13 cellular contexts compared by ENCODE assay signal in genomic region chr2:67503066-67503795, GRCh38.
DNase-seq lines count a peak whose midpoint lies in the region; ATAC-seq, FAIRE-seq and TF ChIP-seq lines count a peak whose summit lies in the region.
"Had no signal": no experiment of that assay in that cellular context is flagged by ENCODE, and none has a peak within 500 bp of the region (broad histone marks: within the 10 kb centered on the region; RNA-seq: fewer than 3 reads in every experiment).

No MANE protein-coding gene starts in this region.

- FAIRE-seq in HTR-8/SVneo (lab: Jason Lieb, UNC) = no peak

- no peak overlapping the region for H3K56ac ChIP-seq in mesendoderm (ENCODE audit: low read length)

- H3K36me3 Mint-ChIP-seq in activated naive CD4-positive, alpha-beta T cell treated with anti-CD3 and anti-CD28 coated beads, Interleukin-2, amount 50 U/mL, for 72 hours = peaks cover 0 to 5% of the 10 kb centered on the region in 2 donors

- no peak overlapping the region for H2BK15ac ChIP-seq in mesendoderm (replicated peaks; ENCODE audit: low read depth)

- no peaks in the 10 kb centered on the region for H3K4me1 ChIP-seq in mesendoderm (ENCODE audit: control insufficient read depth, low read depth, low read length)
- H3K4me1 ChIP-seq in A673 (ENCODE audit: insufficient read depth, low read length, poor library complexity, severe bottlenecking) = no peaks in the 10 kb centered on the region

- no peak overlapping the region for H4K8ac ChIP-seq in mesendoderm (ENCODE audit: low read depth, low read length)

- H3K27me3 ChIP-seq in AG04450 (ENCODE audit: control insufficient read depth, insufficient read depth, low read length) (no peaks in the 10 kb centered on the region), mesendoderm (ENCODE audit: insufficient read depth, low read length, poor library complexity) (no peaks in the 10 kb centered on the region), A673 (replicated peaks; ENCODE audit: insufficient read depth, low read depth, low read length, poor library complexity) (no peaks in the 10 kb centered on the region)

- peaks cover 4 to 9% of the 10 kb centered on the region in 2 donors for H3K9me3 Mint-ChIP-seq in activated naive CD4-positive, alpha-beta T cell treated with anti-CD3 and anti-CD28 coated beads, Interleukin-2, amount 50 U/mL, for 72 hours

- no peaks in the 10 kb centered on the region for H3K79me1 ChIP-seq in mesendoderm (ENCODE audit: low read length)

- H3K79me2 ChIP-seq in mesendoderm (ENCODE audit: control insufficient read depth, insufficient read depth, low read length) = no peaks in the 10 kb centered on the region

- WGBS in mesendoderm (ENCODE audit: extremely low coverage, insufficient coverage, low lambda C conversion rate) = no CpG with 5 or more reads among the region's 4 CpGs

- no TSS peak for BruUV-seq in A673 (replicated peaks; lab: Mats Ljungman, UMichigan)

- H3K4ac ChIP-seq in mesendoderm (ENCODE audit: low read depth, low read length) = no peak overlapping the region

- H3K4me3 ChIP-seq in AG04450 (ENCODE audit: low read depth, low read length) (no peak overlapping the region), mesendoderm (ENCODE audit: low read length) (no peak overlapping the region), A673 (ENCODE audit: low read depth, low read length, poor library complexity, severe bottlenecking) (no peak overlapping the region)

- no peak overlapping the region for H2BK120ac ChIP-seq in mesendoderm (ENCODE audit: low read depth, low read length)

- CTCF ChIA-PET in AG04450 (lab: Charles Lee) = interaction anchor here (1.2 kb wide), 1 partner anchor 528 kb away, joined by 3 read pairs; no protein-coding TSS in a partner anchor
- CTCF ChIA-PET in A673 (lab: Charles Lee) = no interaction called here

- no peak overlapping the region for H4K5ac ChIP-seq in mesendoderm (ENCODE audit: low read length)

- H3K9me3 ChIP-seq in AG04450 (ENCODE audit: control insufficient read depth, insufficient read depth, low read length) (no peaks in the 10 kb centered on the region), A673 (ENCODE audit: low read depth, low read length, poor library complexity, severe bottlenecking) (no peaks in the 10 kb centered on the region)

- DNase-seq in AG04450 (ENCODE audit: low read depth, low spot score) (peak; percentile 92), HTR-8/SVneo (ENCODE audit: insufficient read length, low spot score) (peak; percentile 45), dedifferentiated amniotic fluid mesenchymal stem cell (ENCODE audit: extremely low spot score) (peak; percentile 55), mesendoderm (peak; percentile 27), DMS114 treated with DMSO at 0.1 percent for 48 hours (lab: John Stamatoyannopoulos, UW; ENCODE audit: unreplicated experiment) (no peak), A673 (ENCODE audit: low spot score) (no peak), NCI-H187 (lab: John Stamatoyannopoulos, UW) (no peak)
- no peak for DNase-seq in activated naive CD4-positive, alpha-beta T cell treated with anti-CD3 and anti-CD28 coated beads, Interleukin-2, amount 50 U/mL, for 72 hours (ENCODE audit: low spot score in 2 of 2)
- DNase-seq: left ventricle myocardium superior, NCI-H446, nucleus accumbens, substantia nigra had no signal

- TF ChIP-seq CTCF in AG04450 (IDR thresholded peaks at IDR 0.05; ENCODE audit: low read depth, low read length) (no peak), A673 (conservative IDR thresholded peaks at IDR 0.05; ENCODE audit: low read depth, low read length) (no peak)

- no peak overlapping the region for H3K27ac Mint-ChIP-seq in activated naive CD4-positive, alpha-beta T cell treated with anti-CD3 and anti-CD28 coated beads, Interleukin-2, amount 50 U/mL, for 72 hours

- H3K4me2 ChIP-seq in mesendoderm (ENCODE audit: low read length) = no peak overlapping the region

- no peak overlapping the region for H3K9ac ChIP-seq in mesendoderm (ENCODE audit: low read length)

- ATAC-seq in activated naive CD4-positive, alpha-beta T cell treated with anti-CD3 and anti-CD28 coated beads, Interleukin-2, amount 50 U/mL, for 72 hours = no peak
- ATAC-seq: left ventricle myocardium superior had no signal

- H2BK5ac ChIP-seq in mesendoderm (ENCODE audit: low read length) = no peak overlapping the region

- POLR2A ChIA-PET in AG04450 (lab: Yijun Ruan, JAX) (interaction anchor here (0.5 to 1.2 kb wide), 5 partner anchors 11 to 153 kb away, joined by 3 to 7 read pairs (median 3); no protein-coding TSS in a partner anchor), A673 (lab: Charles Lee; ENCODE audit: low non-redundant PET) (no interaction called here)

- H3K36me3 ChIP-seq in mesendoderm (ENCODE audit: control insufficient read depth, insufficient read depth, low read length) = no peaks in the 10 kb centered on the region
- no peaks in the 10 kb centered on the region for H3K36me3 ChIP-seq in A673 (ENCODE audit: insufficient read depth, low read length, poor library complexity, severe bottlenecking)

- H3K23ac ChIP-seq in mesendoderm (ENCODE audit: low read length) = no peak overlapping the region

- intact Hi-C loops in A673 (cut with micrococcal nuclease; ENCODE audit: unreplicated experiment) = no loop called here

- no peak overlapping the region for H3K18ac ChIP-seq in mesendoderm (ENCODE audit: low read length)

- H3K27ac ChIP-seq in AG04450 (ENCODE audit: low read depth, low read length) = peak overlapping the region; percentile 97
- H3K27ac ChIP-seq in mesendoderm (ENCODE audit: low read depth, low read length) = no peak overlapping the region
- no peak overlapping the region for H3K27ac ChIP-seq in A673 (ENCODE audit: low read depth, low read length, poor library complexity, severe bottlenecking)
- H3K27ac ChIP-seq: C4-2B had no signal

- H2AK5ac ChIP-seq in mesendoderm (ENCODE audit: low read length) = no peak overlapping the region

Comparison
In these comparisons a context has a peak if more than half of its experiments do, and no peak if none do; other contexts are left out.
1. DNase-seq: peak in AG04450 (single experiment), HTR-8/SVneo (single experiment), dedifferentiated amniotic fluid mesenchymal stem cell (single experiment) and mesendoderm (single experiment); none in activated naive CD4-positive, alpha-beta T cell treated with anti-CD3 and anti-CD28 coated beads, Interleukin-2, amount 50 U/mL, for 72 hours (0 of 2), DMS114 treated with DMSO at 0.1 percent for 48 hours (single experiment), A673 (single experiment) and NCI-H187 (0 of 2).